ENCODE assay signal across 20 cellular contexts in genomic region chr11:1690167-1691026, GRCh38. TPM values are rescaled to one million over a fixed set of nuclear protein-coding genes. Genes with fewer than 3 reads are reported as not detected.
"Had no signal": no experiment of that assay in that cellular context is flagged by ENCODE, and none has a peak within 500 bp of the region (broad histone marks: within the 10 kb centered on the region; RNA-seq: fewer than 3 reads in every experiment).

No MANE protein-coding gene starts in this region.

- H3K9me3 ChIP-seq: neutrophil, suprapubic skin, upper lobe of left lung had no signal

- H3K27ac Mint-ChIP-seq: stimulated activated naive CD8-positive, alpha-beta T cell treated with anti-CD3 and anti-CD28 coated beads, Interleukin-15, Interleukin-2, amounts not matched to agents 100 ng/mL and 50 ng/mL, for 24 hours had no signal

- H3K27me3 ChIP-seq: upper lobe of left lung had no signal

- H3K9me3 Mint-ChIP-seq: activated naive CD4-positive, alpha-beta T cell treated with anti-CD3 and anti-CD28 coated beads, Interleukin-2, amount 10 ng/mL, durations not matched to agents 7 days and 5 days; stimulated activated naive CD8-positive, alpha-beta T cell treated with anti-CD3 and anti-CD28 coated beads, Interleukin-15, Interleukin-2, amounts not matched to agents 100 ng/mL and 50 ng/mL, for 24 hours had no signal

- H3K36me3 Mint-ChIP-seq: activated naive CD4-positive, alpha-beta T cell treated with anti-CD3 and anti-CD28 coated beads, Interleukin-2, amount 10 ng/mL, durations not matched to agents 7 days and 5 days had no signal

- H3K4me3 ChIP-seq: skin epidermis, suprapubic skin, upper lobe of left lung had no signal

- DNase-seq: activated CD4-positive, alpha-beta T cell treated with anti-CD3 and anti-CD28 coated beads for 1 hour; activated CD4-positive, alpha-beta T cell treated with anti-CD3 and anti-CD28 coated beads, Interleukin-2, amount 50 U/mL, for 4 hours; activated naive CD4-positive, alpha-beta T cell treated with anti-CD3 and anti-CD28 coated beads, Interleukin-2, amount 10 ng/mL, durations not matched to agents 7 days and 5 days; activated T-cell treated with anti-CD3 and anti-CD28 coated beads, Interleukin-2, amount 50 U/mL, for 1 hour; hippocampal formation; kidney; midbrain; retina had no signal

- H3K36me3 ChIP-seq: neutrophil, suprapubic skin, upper lobe of left lung had no signal

- H3K4me3 Mint-ChIP-seq: activated naive CD4-positive, alpha-beta T cell treated with anti-CD3 and anti-CD28 coated beads, Interleukin-2, amount 10 ng/mL, durations not matched to agents 7 days and 5 days; stimulated activated naive CD8-positive, alpha-beta T cell treated with anti-CD3 and anti-CD28 coated beads, Interleukin-15, Interleukin-2, amounts not matched to agents 100 ng/mL and 50 ng/mL, for 24 hours had no signal

- H3K27ac ChIP-seq: neutrophil, skin epidermis, suprapubic skin, upper lobe of left lung, VCaP had no signal

RNA-seq across cellular contexts. Expression of gene KRTAP5-6, which starts 6.6 kb away (rescaled TPM):
- total RNA-seq: astrocyte, bronchial epithelial cell, esophagus mucosa, glomerular endothelial cell, kidney, myocyte, upper lobe of left lung had no signal
- polyA plus RNA-seq: adipose tissue had no signal

RNA-seq across cellular contexts. Expression of gene IFITM10, which starts 60.0 kb away (rescaled TPM):
- total RNA-seq: glomerular endothelial cell had no signal
